In genomic region chr10:98341701-98342100, GRCh38 we compare ENCODE assay signal across 5 cellular contexts.
A peak's percentile ranks its signal among the peaks of the same experiment; 100 is the strongest.
DNase-seq lines count a peak whose midpoint lies in the region; ATAC-seq, FAIRE-seq and TF ChIP-seq lines count a peak whose summit lies in the region.
"Not testable (repeated sequence)": the region's sequence is repeated elsewhere in the genome, so short reads cannot be mapped to it uniquely, and the experiment has no call there.

No MANE protein-coding gene starts in this region.

- H3K4me3 ChIP-seq in BLaER1; MM.1S (ENCODE audit: low read length): not testable (repeated sequence)

- ATAC-seq in stimulated activated effector memory CD8-positive, alpha-beta T cell treated with anti-CD3 and anti-CD28 coated beads, Interleukin-12 subunit alpha, Interleukin-12 subunit beta, amount 100 ng/mL, for 72 hours, result not testable (repeated sequence)

- H3K4me2 ChIP-seq in BLaER1, result peak overlapping the region; percentile 96
- peak overlapping the region; percentile 86 for H3K4me2 ChIP-seq in MM.1S (ENCODE audit: low read depth, low read length)

- not testable (repeated sequence) for DNase-seq in GM12891 (ENCODE audit: insufficient read length, low spot score); MM.1S; stimulated activated effector memory CD8-positive, alpha-beta T cell treated with anti-CD3 and anti-CD28 coated beads, Interleukin-12 subunit alpha, Interleukin-12 subunit beta, amount 100 ng/mL, for 72 hours (ENCODE audit: low spot score in 2 of 2)
- peak; percentile 12 for DNase-seq in cardiac septum (ENCODE audit: low spot score)

- not testable (repeated sequence) for H3K36me3 ChIP-seq in BLaER1; MM.1S (replicated peaks; ENCODE audit: insufficient read depth, low read length)

- peak overlapping the region; percentile 50 for H3K27ac Mint-ChIP-seq in stimulated activated effector memory CD8-positive, alpha-beta T cell treated with anti-CD3 and anti-CD28 coated beads, Interleukin-12 subunit alpha, Interleukin-12 subunit beta, amount 100 ng/mL, for 72 hours

- not testable (repeated sequence) for H2AFZ ChIP-seq in MM.1S (ENCODE audit: low read length)

- H3K9ac ChIP-seq in BLaER1; MM.1S (ENCODE audit: low read length): not testable (repeated sequence)

- H3K4me3 Mint-ChIP-seq in stimulated activated effector memory CD8-positive, alpha-beta T cell treated with anti-CD3 and anti-CD28 coated beads, Interleukin-12 subunit alpha, Interleukin-12 subunit beta, amount 100 ng/mL, for 72 hours, result not testable (repeated sequence)

- FAIRE-seq in GM12891 (lab: Jason Lieb, UNC), result peak; percentile 5

- H3K9me2 ChIP-seq in MM.1S (replicated peaks; ENCODE audit: insufficient read depth, low read length), result not testable (repeated sequence)

- not testable (repeated sequence) for H4K20me1 ChIP-seq in BLaER1; MM.1S (ENCODE audit: insufficient read depth, low read length)

- intact Hi-C loops in cardiac septum (cut with DNase I), result not testable (repeated sequence)

- H3K27ac ChIP-seq in BLaER1, result not testable (repeated sequence)
- peak overlapping the region; percentile 97; the same call in 1 of the 2 replicates for H3K27ac ChIP-seq in MM.1S (ENCODE audit: low read length)

- not testable (repeated sequence) for TF ChIP-seq CTCF in MM.1S (IDR thresholded peaks at IDR 0.05; ENCODE audit: low read length)

- peaks cover 19% of the 10 kb centered on the region for H3K9me3 ChIP-seq in BLaER1
- not testable (repeated sequence) for H3K9me3 ChIP-seq in MM.1S (replicated peaks; ENCODE audit: insufficient read depth, low read length)

- H3K9me3 Mint-ChIP-seq in stimulated activated effector memory CD8-positive, alpha-beta T cell treated with anti-CD3 and anti-CD28 coated beads, Interleukin-12 subunit alpha, Interleukin-12 subunit beta, amount 100 ng/mL, for 72 hours, result not testable (repeated sequence)

- peaks cover 29% of the 10 kb centered on the region for H3K4me1 Mint-ChIP-seq in stimulated activated effector memory CD8-positive, alpha-beta T cell treated with anti-CD3 and anti-CD28 coated beads, Interleukin-12 subunit alpha, Interleukin-12 subunit beta, amount 100 ng/mL, for 72 hours

- H3F3A ChIP-seq in MM.1S (ENCODE audit: insufficient read depth, low read length), result peaks cover 21% of the 10 kb centered on the region

- H3K4me1 ChIP-seq in BLaER1 (peaks cover 81% of the 10 kb centered on the region), MM.1S (ENCODE audit: low read length) (peaks cover 51% of the 10 kb centered on the region)

- not testable (repeated sequence) for H3K36me3 Mint-ChIP-seq in stimulated activated effector memory CD8-positive, alpha-beta T cell treated with anti-CD3 and anti-CD28 coated beads, Interleukin-12 subunit alpha, Interleukin-12 subunit beta, amount 100 ng/mL, for 72 hours

- H3K79me2 ChIP-seq in MM.1S (ENCODE audit: low read length), result not testable (repeated sequence)

- not testable (repeated sequence) for TF ChIP-seq POLR2A in GM12891 (IDR thresholded peaks at IDR 0.05; ENCODE audit: low read depth, low read length)

- H3K27me3 ChIP-seq in BLaER1; MM.1S (replicated peaks; ENCODE audit: insufficient read depth, low read length): not testable (repeated sequence)
